ENCODE assay signal across 20 cellular contexts in genomic region chr11:117930208-117930570, GRCh38. TPM values are rescaled to one million over a fixed set of nuclear protein-coding genes. Genes with fewer than 3 reads are reported as not detected.
A peak's percentile ranks its signal among the peaks of the same experiment; 100 is the strongest.
DNase-seq lines count a peak whose midpoint lies in the region; ATAC-seq, FAIRE-seq and TF ChIP-seq lines count a peak whose summit lies in the region.
"Had no signal": no experiment of that assay in that cellular context is flagged by ENCODE, and none has a peak within 500 bp of the region (broad histone marks: within the 10 kb centered on the region; RNA-seq: fewer than 3 reads in every experiment).

No MANE protein-coding gene starts in this region.

- peaks cover 3% of the 10 kb centered on the region for H3K27me3 Mint-ChIP-seq in stimulated activated naive CD8-positive, alpha-beta T cell treated with anti-CD3 and anti-CD28 coated beads, Interleukin-15, Interleukin-2, amounts not matched to agents 100 ng/mL and 50 ng/mL, for 24 hours
- H3K27me3 Mint-ChIP-seq in activated CD4-positive, alpha-beta memory T cell treated with anti-CD3 and anti-CD28 coated beads for 36 hours, result no peaks in the 10 kb centered on the region

- intact Hi-C loops in activated CD4-positive, alpha-beta memory T cell treated with anti-CD3 and anti-CD28 coated beads for 36 hours (cut with micrococcal nuclease), result loop anchor here (2.0 to 5.0 kb wide), 2 partner anchors 17 to 122 kb away; no protein-coding TSS in a partner anchor
- intact Hi-C loops in lower lobe of right lung (cut with DNase I), result no loop called here
- intact Hi-C loops in HepG2 (cut with micrococcal nuclease; ENCODE audit: unreplicated experiment), result no loop called here

- peaks cover 73% of the 10 kb centered on the region for H3K4me1 Mint-ChIP-seq in stimulated activated naive CD8-positive, alpha-beta T cell treated with anti-CD3 and anti-CD28 coated beads, Interleukin-15, Interleukin-2, amounts not matched to agents 100 ng/mL and 50 ng/mL, for 24 hours (ENCODE audit: low read depth)
- H3K4me1 Mint-ChIP-seq in activated CD4-positive, alpha-beta memory T cell treated with anti-CD3 and anti-CD28 coated beads for 36 hours (ENCODE audit: low read depth), result peaks cover 47% of the 10 kb centered on the region

- no peak for FAIRE-seq in HepG2 (lab: Jason Lieb, UNC)
- FAIRE-seq: endothelial cell of umbilical vein, H54 had no signal

- no peaks in the 10 kb centered on the region for H3K9me3 ChIP-seq in lower lobe of right lung
- H3K9me3 ChIP-seq in HepG2 (ENCODE audit: low read length), result no peaks in the 10 kb centered on the region
- H3K9me3 ChIP-seq in SJCRH30 (replicated peaks), result no peaks in the 10 kb centered on the region
- H3K9me3 ChIP-seq: uterus had no signal

- H3K4me1 ChIP-seq in lower lobe of right lung (peaks cover 19% of the 10 kb centered on the region), HepG2 (ENCODE audit: insufficient read depth, low read length) (no peaks in the 10 kb centered on the region), SJCRH30 (peaks cover 7% of the 10 kb centered on the region; the same call in 1 of the 2 replicates)
- H3K4me1 ChIP-seq: uterus had no signal

- 41% methylated on average over 4 of the region's 5 CpGs for WGBS in HepG2 (ENCODE audit: low lambda C conversion rate)

- H3K27ac Mint-ChIP-seq in stimulated activated naive CD8-positive, alpha-beta T cell treated with anti-CD3 and anti-CD28 coated beads, Interleukin-15, Interleukin-2, amounts not matched to agents 100 ng/mL and 50 ng/mL, for 24 hours, result peak overlapping the region; percentile 99
- peak overlapping the region; percentile 72 for H3K27ac Mint-ChIP-seq in activated CD4-positive, alpha-beta memory T cell treated with anti-CD3 and anti-CD28 coated beads for 36 hours

- CTCF ChIA-PET in activated CD4-positive, alpha-beta memory T cell treated with anti-CD3 and anti-CD28 coated beads for 36 hours (lab: Charles Lee), result interaction anchor here (1.0 to 6.3 kb wide), 4 partner anchors 16 to 123 kb away, joined by 3 to 53 read pairs (median 11); no protein-coding TSS in a partner anchor
- CTCF ChIA-PET in HepG2 (lab: Yijun Ruan, JAX; ENCODE audit: low intra/inter-chr PET ratio, low total read pairs), result no interaction called here

- H3K79me2 ChIP-seq in HepG2 (ENCODE audit: insufficient read depth, low read length), result no peaks in the 10 kb centered on the region

- no peak for DNase-seq in stimulated activated naive CD8-positive, alpha-beta T cell treated with anti-CD3 and anti-CD28 coated beads, Interleukin-15, Interleukin-2, amounts not matched to agents 100 U/mL and 50 U/mL, for 24 hours
- DNase-seq in activated CD4-positive, alpha-beta memory T cell treated with anti-CD3 and anti-CD28 coated beads for 36 hours, result no peak
- DNase-seq in lower lobe of right lung (peak; percentile 3), GDM1 (lab: John Stamatoyannopoulos, UW) (no peak), HepG2 (ENCODE audit: low spot score) (no peak), SJCRH30 (no peak)
- DNase-seq: activated CD4-positive, alpha-beta T cell treated with anti-CD3 and anti-CD28 coated beads, Interleukin-2, amount 50 U/mL, for 4 hours; DMS79 treated with DMSO at 0.1 percent for 48 hours; NCI-H2171 treated with DMSO at 0.1 percent for 48 hours; right cardiac atrium; stimulated activated CD4-positive, alpha-beta T cell treated with anti-CD3 and anti-CD28 coated beads, Interleukin-2, amount 100 ng/mL, for 24 hours; T-helper 9 cell; uterus had no signal

- TF ChIP-seq CTCF in lower lobe of right lung (IDR thresholded peaks at IDR 0.05), result no peak
- no peak for TF ChIP-seq CTCF in HepG2 (CRISPR knock-in tag; IDR thresholded peaks at IDR 0.05)

- no peaks in the 10 kb centered on the region for H3K9me3 Mint-ChIP-seq in stimulated activated naive CD8-positive, alpha-beta T cell treated with anti-CD3 and anti-CD28 coated beads, Interleukin-15, Interleukin-2, amounts not matched to agents 100 ng/mL and 50 ng/mL, for 24 hours
- no peaks in the 10 kb centered on the region for H3K9me3 Mint-ChIP-seq in activated CD4-positive, alpha-beta memory T cell treated with anti-CD3 and anti-CD28 coated beads for 36 hours

- POLR2A ChIA-PET in activated CD4-positive, alpha-beta memory T cell treated with anti-CD3 and anti-CD28 coated beads for 36 hours (lab: Charles Lee), result no interaction called here
- POLR2A ChIA-PET in HepG2 (lab: Yijun Ruan, JAX), result no interaction called here

- no peaks in the 10 kb centered on the region for H4K20me1 ChIP-seq in HepG2 (ENCODE audit: insufficient read depth, low read length)

- no peak for TF ChIP-seq POLR2A in HepG2 (IDR thresholded peaks at IDR 0.05; ENCODE audit: insufficient read depth in 1 of 2, low read depth in 2 of 2, low read length in 2 of 2)

- no peak overlapping the region for H2AFZ ChIP-seq in HepG2 (ENCODE audit: low read length)

- H3K36me3 Mint-ChIP-seq in stimulated activated naive CD8-positive, alpha-beta T cell treated with anti-CD3 and anti-CD28 coated beads, Interleukin-15, Interleukin-2, amounts not matched to agents 100 ng/mL and 50 ng/mL, for 24 hours (ENCODE audit: low read depth), result no peaks in the 10 kb centered on the region
- H3K36me3 Mint-ChIP-seq in activated CD4-positive, alpha-beta memory T cell treated with anti-CD3 and anti-CD28 coated beads for 36 hours, result no peaks in the 10 kb centered on the region

- H3K27me3 ChIP-seq in lower lobe of right lung (ENCODE audit: low read depth), result no peaks in the 10 kb centered on the region
- peaks cover 4 to 55% of the 10 kb centered on the region in 2 experiments; a peak in 3 of 5 replicates for H3K27me3 ChIP-seq in HepG2 (ENCODE audit: control insufficient read depth in 1 of 2, insufficient read depth in 2 of 2, low read length in 2 of 2)
- H3K27me3 ChIP-seq in SJCRH30, result no peaks in the 10 kb centered on the region
- H3K27me3 ChIP-seq: uterus had no signal

- no peak overlapping the region for H3K4me3 ChIP-seq in lower lobe of right lung
- no peak overlapping the region for H3K4me3 ChIP-seq in HepG2 (replicated peaks in 1 of 3; ENCODE audit: insufficient read depth in 1 of 3, low read depth in 2 of 3, low read length in 3 of 3)
- no peak overlapping the region for H3K4me3 ChIP-seq in SJCRH30
- H3K4me3 ChIP-seq: uterus had no signal

- ATAC-seq in stimulated activated naive CD8-positive, alpha-beta T cell treated with anti-CD3 and anti-CD28 coated beads, Interleukin-15, Interleukin-2, amounts not matched to agents 100 U/mL and 50 U/mL, for 24 hours, result no peak
- ATAC-seq in lower lobe of right lung, result peak; percentile 73 to 79
- ATAC-seq in HepG2, result no peak
- ATAC-seq in HG03342 (IDR thresholded peaks at IDR 0.05; ENCODE audit: unreplicated experiment), result no peak
- ATAC-seq: right cardiac atrium, Right ventricle myocardium inferior had no signal

- TF ChIP-seq EP300 in HepG2 (IDR thresholded peaks at IDR 0.05; ENCODE audit: low read depth in 2 of 2, low read length in 2 of 2) (no peak), HepG2 (CRISPR knock-in tag; IDR thresholded peaks at IDR 0.05; ENCODE audit: borderline replicate concordance) (no peak)

- in situ Hi-C loops in HepG2 (cut with HindIII; ENCODE audit: extremely low pct_ligation_motif_present, low pct_unique_long_range_greater_than_20kb), result loop anchor here (25.0 kb wide), 1 partner anchor 493 kb away; no protein-coding TSS in a partner anchor

- no peak overlapping the region for H3K4me2 ChIP-seq in HepG2 (ENCODE audit: low read depth, low read length)

- H3K36me3 ChIP-seq in lower lobe of right lung, result no peaks in the 10 kb centered on the region
- H3K36me3 ChIP-seq in HepG2 (replicated peaks in 1 of 2; ENCODE audit: control insufficient read depth in 1 of 2, insufficient read depth in 2 of 2, low read length in 2 of 2), result no peaks in the 10 kb centered on the region
- no peaks in the 10 kb centered on the region for H3K36me3 ChIP-seq in SJCRH30
- H3K36me3 ChIP-seq: uterus had no signal

- no peak overlapping the region for H3K9ac ChIP-seq in HepG2 (ENCODE audit: insufficient read depth, low read depth, low read length)

- peak overlapping the region; percentile 46 for H3K4me3 Mint-ChIP-seq in stimulated activated naive CD8-positive, alpha-beta T cell treated with anti-CD3 and anti-CD28 coated beads, Interleukin-15, Interleukin-2, amounts not matched to agents 100 ng/mL and 50 ng/mL, for 24 hours
- no peak overlapping the region for H3K4me3 Mint-ChIP-seq in activated CD4-positive, alpha-beta memory T cell treated with anti-CD3 and anti-CD28 coated beads for 36 hours

- TF ChIP-seq RAD21 in HepG2 (CRISPR knock-in tag; IDR thresholded peaks at IDR 0.05), result no peak

- H3K27ac ChIP-seq in lower lobe of right lung (peak overlapping the region; percentile 61), HepG2 (ENCODE audit: extremely low read length, insufficient read depth, low read length) (no peak overlapping the region), SJCRH30 (no peak overlapping the region)
- H3K27ac ChIP-seq: uterus had no signal

- no TSS peak for BruUV-seq in HepG2 (replicated peaks; lab: Mats Ljungman, UMichigan)

RNA-seq across cellular contexts. Expression of gene TMPRSS13, which starts 1.0 kb away (rescaled TPM):
- total RNA-seq in activated CD4-positive, alpha-beta memory T cell treated with anti-CD3 and anti-CD28 coated beads for 36 hours, result 1 to 10 TPM; 2.0 to 2.6 TPM
- total RNA-seq in lower lobe of right lung (7.0 TPM), HepG2 (2016; rRNA removed; fragmentation: Illumina TruSeq; extraction: Trizol) (not detected in 2 replicates)
- not detected in 2 replicates for total RNA-seq in HepG2 (2016; cell fraction: cytosol; rRNA removed; fragmentation: Illumina TruSeq; extraction: Trizol; ENCODE audit: low read depth)
- not detected in 2 replicates for total RNA-seq in HepG2 (2016; cell fraction: insoluble cytoplasmic fraction; rRNA removed; fragmentation: Illumina TruSeq; extraction: Trizol)
- total RNA-seq in HepG2 (2016; cell fraction: membrane; rRNA removed; fragmentation: Illumina TruSeq; extraction: Trizol), result not detected in 2 replicates
- not detected in 2 replicates for total RNA-seq in HepG2 (2016; cell fraction: nucleus; rRNA removed; fragmentation: Illumina TruSeq; extraction: Trizol)
- not detected in 2 replicates for polyA plus RNA-seq in HepG2 (2011; rRNA removed)
- polyA plus RNA-seq in HepG2 (2011; cell fraction: cytosol; rRNA removed), result not detected in 2 replicates
- not detected in 2 replicates for polyA plus RNA-seq in HepG2 (2011; cell fraction: nucleus; rRNA removed)
- polyA plus RNA-seq in HepG2 (2012), result not detected in 2 replicates
- not detected in 2 replicates for polyA plus RNA-seq in HepG2 (2016; cell fraction: cytosol; fragmentation: Illumina TruSeq; extraction: Trizol; ENCODE audit: low read depth)
- polyA plus RNA-seq in HepG2 (2016; cell fraction: insoluble cytoplasmic fraction; fragmentation: Illumina TruSeq; extraction: Trizol; ENCODE audit: low read depth), result not detected in 2 replicates
- not detected in 2 replicates for polyA plus RNA-seq in HepG2 (2016; cell fraction: membrane; fragmentation: Illumina TruSeq; extraction: Trizol; ENCODE audit: low read depth)
- polyA plus RNA-seq in HepG2 (2016; cell fraction: nucleus; fragmentation: Illumina TruSeq; extraction: Trizol; ENCODE audit: insufficient read depth, low read depth), result not detected in 2 replicates
- polyA minus RNA-seq in HepG2 (2011; rRNA and poly(A)+ RNA removed; ENCODE audit: low replicate concordance), result not detected in 2 replicates
- not detected in 2 replicates for polyA minus RNA-seq in HepG2 (2011; cell fraction: cytosol; rRNA and poly(A)+ RNA removed)
- not detected in 2 replicates for polyA minus RNA-seq in HepG2 (2011; cell fraction: nucleus; rRNA and poly(A)+ RNA removed)
- not detected in 2 replicates for total RNA-seq in SJCRH30 (2014; rRNA removed; shearing (Covaris generic))
- total RNA-seq: chondrocyte, lung microvascular endothelial cell, Right ventricle myocardium inferior had no signal

RNA-seq across cellular contexts. Expression of gene FXYD6, which starts 53.7 kb away (rescaled TPM):
- total RNA-seq in activated CD4-positive, alpha-beta memory T cell treated with anti-CD3 and anti-CD28 coated beads for 36 hours, result under 1 TPM; 0.26 to 0.61 TPM
- total RNA-seq in lower lobe of right lung (61.2 TPM), HepG2 (2016; rRNA removed; fragmentation: Illumina TruSeq; extraction: Trizol) (not detected in 2 replicates)
- not detected in 2 replicates for total RNA-seq in HepG2 (2016; cell fraction: cytosol; rRNA removed; fragmentation: Illumina TruSeq; extraction: Trizol; ENCODE audit: low read depth)
- not detected in 2 replicates for total RNA-seq in HepG2 (2016; cell fraction: insoluble cytoplasmic fraction; rRNA removed; fragmentation: Illumina TruSeq; extraction: Trizol)
- not detected in 2 replicates for total RNA-seq in HepG2 (2016; cell fraction: membrane; rRNA removed; fragmentation: Illumina TruSeq; extraction: Trizol)
- not detected in 2 replicates for total RNA-seq in HepG2 (2016; cell fraction: nucleus; rRNA removed; fragmentation: Illumina TruSeq; extraction: Trizol)
- not detected in 2 replicates for polyA plus RNA-seq in HepG2 (2011; rRNA removed)
- not detected in 2 replicates for polyA plus RNA-seq in HepG2 (2011; cell fraction: cytosol; rRNA removed)
- polyA plus RNA-seq in HepG2 (2011; cell fraction: nucleus; rRNA removed), result not detected in 2 replicates
- not detected in 2 replicates for polyA plus RNA-seq in HepG2 (2012)
- polyA plus RNA-seq in HepG2 (2016; cell fraction: cytosol; fragmentation: Illumina TruSeq; extraction: Trizol; ENCODE audit: low read depth), result not detected in 2 replicates
- not detected in 2 replicates for polyA plus RNA-seq in HepG2 (2016; cell fraction: insoluble cytoplasmic fraction; fragmentation: Illumina TruSeq; extraction: Trizol; ENCODE audit: low read depth)
- not detected in 2 replicates for polyA plus RNA-seq in HepG2 (2016; cell fraction: membrane; fragmentation: Illumina TruSeq; extraction: Trizol; ENCODE audit: low read depth)
- polyA plus RNA-seq in HepG2 (2016; cell fraction: nucleus; fragmentation: Illumina TruSeq; extraction: Trizol; ENCODE audit: insufficient read depth, low read depth), result not detected in 2 replicates
- polyA minus RNA-seq in HepG2 (2011; rRNA and poly(A)+ RNA removed; ENCODE audit: low replicate concordance), result not detected in 2 replicates
- not detected in 2 replicates for polyA minus RNA-seq in HepG2 (2011; cell fraction: cytosol; rRNA and poly(A)+ RNA removed)
- not detected in 2 replicates for polyA minus RNA-seq in HepG2 (2011; cell fraction: nucleus; rRNA and poly(A)+ RNA removed)
- total RNA-seq in SJCRH30 (2014; rRNA removed; shearing (Covaris generic)), result 86.9 and 90.1 TPM in 2 replicates

RNA-seq across cellular contexts. Expression of gene IL10RA, which starts 56.0 kb away (rescaled TPM):
- total RNA-seq in activated CD4-positive, alpha-beta memory T cell treated with anti-CD3 and anti-CD28 coated beads for 36 hours, result 100 to 1,000 TPM; 114 to 117 TPM
- 37.7 TPM for total RNA-seq in lower lobe of right lung
- total RNA-seq in HepG2 (2016; rRNA removed; fragmentation: Illumina TruSeq; extraction: Trizol), result not detected in 2 replicates
- total RNA-seq in HepG2 (2016; cell fraction: cytosol; rRNA removed; fragmentation: Illumina TruSeq; extraction: Trizol; ENCODE audit: low read depth), result not detected in 2 replicates
- total RNA-seq in HepG2 (2016; cell fraction: insoluble cytoplasmic fraction; rRNA removed; fragmentation: Illumina TruSeq; extraction: Trizol), result not detected in 2 replicates
- total RNA-seq in HepG2 (2016; cell fraction: membrane; rRNA removed; fragmentation: Illumina TruSeq; extraction: Trizol), result not detected in 2 replicates
- not detected in 2 replicates for total RNA-seq in HepG2 (2016; cell fraction: nucleus; rRNA removed; fragmentation: Illumina TruSeq; extraction: Trizol)
- 0.03 TPM in 1 of 2 replicates, not detected in the other for polyA plus RNA-seq in HepG2 (2011; rRNA removed)
- polyA plus RNA-seq in HepG2 (2011; cell fraction: cytosol; rRNA removed), result 0.01 TPM in 1 of 2 replicates, not detected in the other
- polyA plus RNA-seq in HepG2 (2011; cell fraction: nucleus; rRNA removed), result 0.07 TPM in 1 of 2 replicates, not detected in the other
- 0.29 TPM in 1 of 2 replicates, not detected in the other for polyA plus RNA-seq in HepG2 (2012)
- not detected in 2 replicates for polyA plus RNA-seq in HepG2 (2016; cell fraction: cytosol; fragmentation: Illumina TruSeq; extraction: Trizol; ENCODE audit: low read depth)
- polyA plus RNA-seq in HepG2 (2016; cell fraction: insoluble cytoplasmic fraction; fragmentation: Illumina TruSeq; extraction: Trizol; ENCODE audit: low read depth), result not detected in 2 replicates
- polyA plus RNA-seq in HepG2 (2016; cell fraction: membrane; fragmentation: Illumina TruSeq; extraction: Trizol; ENCODE audit: low read depth), result not detected in 2 replicates
- polyA plus RNA-seq in HepG2 (2016; cell fraction: nucleus; fragmentation: Illumina TruSeq; extraction: Trizol; ENCODE audit: insufficient read depth, low read depth), result not detected in 2 replicates
- 1.2 TPM in 1 of 2 replicates, not detected in the other for polyA minus RNA-seq in HepG2 (2011; rRNA and poly(A)+ RNA removed; ENCODE audit: low replicate concordance)
- polyA minus RNA-seq in HepG2 (2011; cell fraction: cytosol; rRNA and poly(A)+ RNA removed), result not detected in 2 replicates
- polyA minus RNA-seq in HepG2 (2011; cell fraction: nucleus; rRNA and poly(A)+ RNA removed), result not detected in 2 replicates
- not detected in 2 replicates for total RNA-seq in SJCRH30 (2014; rRNA removed; shearing (Covaris generic))
- total RNA-seq: endothelial cell of umbilical vein, lung microvascular endothelial cell had no signal

Comparison
In these comparisons a context has a peak if more than half of its experiments do, and no peak if none do; other contexts are left out.
1. ATAC-seq: peak in lower lobe of right lung (2 of 2); none in stimulated activated naive CD8-positive, alpha-beta T cell treated with anti-CD3 and anti-CD28 coated beads, Interleukin-15, Interleukin-2, amounts not matched to agents 100 U/mL and 50 U/mL, for 24 hours (single experiment), HepG2 (single experiment) and HG03342 (single experiment).
2. RNA of gene FXYD6, which starts 53.7 kb away (total RNA-seq): 86.9 to 90.1 TPM in SJCRH30 and 61.2 TPM in lower lobe of right lung (single experiment); 0.26 to 0.61 TPM in activated CD4-positive, alpha-beta memory T cell treated with anti-CD3 and anti-CD28 coated beads for 36 hours and not detected in HepG2; every median in the first group is over 10 times any median in the second.
3. RNA of gene IL10RA, which starts 56.0 kb away (total RNA-seq): 114 to 117 TPM in activated CD4-positive, alpha-beta memory T cell treated with anti-CD3 and anti-CD28 coated beads for 36 hours and 37.7 TPM in lower lobe of right lung (single experiment); not detected in HepG2 and not detected in SJCRH30; every median in the first group is over 10 times any median in the second.